8 cellular contexts compared by ENCODE assay signal in genomic region chr6:37432590-37432915, GRCh38. TPM values are rescaled to one million over a fixed set of nuclear protein-coding genes. Genes with fewer than 3 reads are reported as not detected.
DNase-seq lines count a peak whose midpoint lies in the region; ATAC-seq and TF ChIP-seq lines count a peak whose summit lies in the region.

No MANE protein-coding gene starts in this region.

- ATAC-seq in GM21367 (IDR thresholded peaks at IDR 0.05; ENCODE audit: unreplicated experiment) (peak; percentile 2), HG03442 (IDR thresholded peaks at IDR 0.05; ENCODE audit: unreplicated experiment) (no peak), esophagus mucosa (no peak), GM18867 (IDR thresholded peaks at IDR 0.05; ENCODE audit: unreplicated experiment) (no peak)

- peak overlapping the region; percentile 91 for H3K9ac ChIP-seq in OCI-LY3 (ENCODE audit: low read length)

- H3K4me1 ChIP-seq in OCI-LY3 (ENCODE audit: low read length) (peaks cover 21% of the 10 kb centered on the region), neutrophil (ENCODE audit: control insufficient read depth in 1 of 2, insufficient read depth in 1 of 2, low read depth in 1 of 2, low read length in 1 of 2) (peaks cover 15 to 16% of the 10 kb centered on the region in 2 experiments)

- peaks cover 16% of the 10 kb centered on the region for H3K36me3 ChIP-seq in OCI-LY3 (replicated peaks; ENCODE audit: low read depth, low read length)
- peaks cover 18% of the 10 kb centered on the region for H3K36me3 ChIP-seq in neutrophil

- H4K20me1 ChIP-seq in OCI-LY3 (ENCODE audit: insufficient read depth, low read length): no peaks in the 10 kb centered on the region; the same call in 1 of the 2 replicates

- H3K9me3 ChIP-seq in OCI-LY3 (ENCODE audit: insufficient read depth, low read length) (no peaks in the 10 kb centered on the region), neutrophil (no peaks in the 10 kb centered on the region)

- peak overlapping the region; percentile 96 for H2AFZ ChIP-seq in OCI-LY3 (ENCODE audit: low read depth, low read length)

- DNase-seq in epithelial cell of esophagus (ENCODE audit: low read depth): no peak
- DNase-seq in AG08396 (ENCODE audit: low spot score): no peak

- peak overlapping the region; percentile 91 for H3K4me2 ChIP-seq in OCI-LY3 (ENCODE audit: low read length)

- H3K4me3 ChIP-seq in OCI-LY3 (ENCODE audit: low read length) (peak overlapping the region; percentile 91), epithelial cell of esophagus (ENCODE audit: low read length) (peak overlapping the region; percentile 81), neutrophil (ENCODE audit: low read depth in 1 of 2, low read length in 1 of 2) (peak overlapping the region; percentile 76 to 77)

- no peaks in the 10 kb centered on the region for H3K27me3 ChIP-seq in OCI-LY3 (ENCODE audit: low read depth, low read length)
- peaks cover 21% of the 10 kb centered on the region for H3K27me3 ChIP-seq in neutrophil

- H3K79me2 ChIP-seq in OCI-LY3 (ENCODE audit: low read length): peaks cover 34% of the 10 kb centered on the region

- TF ChIP-seq CTCF in OCI-LY3 (IDR thresholded peaks at IDR 0.05; ENCODE audit: low read depth, low read length): no peak
- TF ChIP-seq CTCF in epithelial cell of esophagus (IDR thresholded peaks at IDR 0.05; ENCODE audit: insufficient read depth, low read depth, low read length, missing control alignments): no peak
- TF ChIP-seq CTCF in neutrophil (IDR thresholded peaks at IDR 0.05): no peak

- peak overlapping the region; percentile 89 for H3K27ac ChIP-seq in OCI-LY3 (ENCODE audit: low read length)
- peak overlapping the region; percentile 86 for H3K27ac ChIP-seq in neutrophil

RNA-seq across cellular contexts. Expression of gene CMTR1, which starts 0.5 kb away (rescaled TPM):
- 16.5 TPM for total RNA-seq in esophagus mucosa
